Comparison of ENCODE assay signal across 2 cellular contexts in the genomic region with DNA sequence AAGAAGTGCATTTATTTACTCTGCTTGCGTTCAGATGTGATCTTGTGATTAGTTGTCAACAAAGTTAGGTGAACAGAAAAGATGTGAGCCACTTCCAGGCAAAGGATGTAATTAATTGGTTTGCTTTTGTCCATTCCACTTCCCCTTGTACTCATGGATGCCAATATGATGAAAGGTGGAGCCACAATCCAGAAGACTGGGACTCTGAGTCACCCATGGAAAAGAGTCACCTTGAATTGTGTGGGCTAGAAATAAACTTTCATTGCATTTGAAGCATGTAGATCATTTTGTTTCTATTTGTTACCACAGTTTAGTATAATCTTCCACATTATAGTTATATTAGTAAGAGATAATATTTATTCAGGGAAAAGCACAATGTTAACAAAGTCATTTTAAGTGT.
TF ChIP-seq lines count a peak whose summit lies in the region.

No MANE protein-coding gene starts in this region.

TF ChIP-seq in IMR-90, 13 proteins besides CTCF, POLR2A, EP300 and RAD21:
- TF ChIP-seq CEBPB (IDR thresholded peaks at IDR 0.05; ENCODE audit: low read depth, low read length), result peak; percentile 48; the same call in 1 of the 2 replicates
- TF ChIP-seq RFX5 (IDR thresholded peaks at IDR 0.05; ENCODE audit: low read depth, low read length), result no peak
- TF ChIP-seq, protein P1, sequence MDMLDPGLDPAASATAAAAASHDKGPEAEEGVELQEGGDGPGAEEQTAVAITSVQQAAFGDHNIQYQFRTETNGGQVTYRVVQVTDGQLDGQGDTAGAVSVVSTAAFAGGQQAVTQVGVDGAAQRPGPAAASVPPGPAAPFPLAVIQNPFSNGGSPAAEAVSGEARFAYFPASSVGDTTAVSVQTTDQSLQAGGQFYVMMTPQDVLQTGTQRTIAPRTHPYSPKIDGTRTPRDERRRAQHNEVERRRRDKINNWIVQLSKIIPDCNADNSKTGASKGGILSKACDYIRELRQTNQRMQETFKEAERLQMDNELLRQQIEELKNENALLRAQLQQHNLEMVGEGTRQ (IDR thresholded peaks at IDR 0.05; ENCODE audit: low read depth, low read length), result no peak
- TF ChIP-seq MAZ (IDR thresholded peaks at IDR 0.05; ENCODE audit: borderline replicate concordance, low read depth, low read length), result no peak
- no peak for TF ChIP-seq MAFK (IDR thresholded peaks at IDR 0.05; ENCODE audit: low read depth, low read length)
- no peak for TF ChIP-seq NFE2L2 (IDR thresholded peaks at IDR 0.05; ENCODE audit: low read depth, low read length)
- peak; percentile 34; the same call in 1 of the 2 replicates for TF ChIP-seq FOS (IDR thresholded peaks at IDR 0.05; ENCODE audit: low read depth, low read length)
- TF ChIP-seq CHD1 (IDR thresholded peaks at IDR 0.05; ENCODE audit: low read depth, low read length), result no peak
- no peak for TF ChIP-seq BHLHE40 (IDR thresholded peaks at IDR 0.05; ENCODE audit: low read depth, low read length)
- TF ChIP-seq MXI1 (IDR thresholded peaks at IDR 0.05; ENCODE audit: borderline replicate concordance, low read depth, low read length), result no peak

TF ChIP-seq in K562, 482 proteins besides CTCF, POLR2A, EP300 and RAD21:
- TF ChIP-seq SLC30A9 (CRISPR knock-in tag; IDR thresholded peaks at IDR 0.05), result no peak
- TF ChIP-seq, protein P2, sequence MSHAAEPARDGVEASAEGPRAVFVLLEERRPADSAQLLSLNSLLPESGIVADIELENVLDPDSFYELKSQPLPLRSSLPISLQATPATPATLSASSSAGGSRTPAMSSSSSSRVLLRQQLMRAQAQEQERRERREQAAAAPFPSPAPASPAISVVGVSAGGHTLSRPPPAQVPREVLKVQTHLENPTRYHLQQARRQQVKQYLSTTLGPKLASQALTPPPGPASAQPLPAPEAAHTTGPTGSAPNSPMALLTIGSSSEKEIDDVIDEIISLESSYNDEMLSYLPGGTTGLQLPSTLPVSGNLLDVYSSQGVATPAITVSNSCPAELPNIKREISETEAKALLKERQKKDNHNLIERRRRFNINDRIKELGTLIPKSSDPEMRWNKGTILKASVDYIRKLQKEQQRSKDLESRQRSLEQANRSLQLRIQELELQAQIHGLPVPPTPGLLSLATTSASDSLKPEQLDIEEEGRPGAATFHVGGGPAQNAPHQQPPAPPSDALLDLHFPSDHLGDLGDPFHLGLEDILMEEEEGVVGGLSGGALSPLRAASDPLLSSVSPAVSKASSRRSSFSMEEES (CRISPR knock-in tag; IDR thresholded peaks at IDR 0.05), result peak; percentile 44
